19 cellular contexts compared by ENCODE assay signal in genomic region chr6:31375699-31376098, GRCh38. TPM values are rescaled to one million over a fixed set of nuclear protein-coding genes. Genes with fewer than 3 reads are reported as not detected.
DNase-seq lines count a peak whose midpoint lies in the region; ATAC-seq, FAIRE-seq and TF ChIP-seq lines count a peak whose summit lies in the region.
"Had no signal": no experiment of that assay in that cellular context is flagged by ENCODE, and none has a peak within 500 bp of the region (broad histone marks: within the 10 kb centered on the region; RNA-seq: fewer than 3 reads in every experiment).

No MANE protein-coding gene starts in this region.

- H3K79me2 ChIP-seq in SK-N-SH (ENCODE audit: insufficient read depth) (no peaks in the 10 kb centered on the region), GM12878 (ENCODE audit: control insufficient read depth, insufficient read depth, low read length) (no peaks in the 10 kb centered on the region)

- H3K27ac ChIP-seq in SK-N-SH (ENCODE audit: low read depth in 2 of 2, low read length in 1 of 2) (no peak overlapping the region), GM12878 (ENCODE audit: control insufficient read depth, insufficient read depth) (no peak overlapping the region), caudate nucleus (ENCODE audit: low read depth, low read length) (no peak overlapping the region)
- H3K27ac ChIP-seq: 22Rv1; A549; BLaER1 treated with 17β-estradiol and CSF1 and Interleukin-3, amounts not matched to agents 10 nM and 100 nM; C4-2B had no signal

- ATAC-seq in SK-N-SH treated with all-trans-retinoic acid at 6 μM for 48 hours, result no peak
- no peak for ATAC-seq in GM12878
- ATAC-seq: A549; CD8-positive, alpha-beta T cell had no signal

- TF ChIP-seq EP300 in SK-N-SH (IDR thresholded peaks at IDR 0.05; ENCODE audit: borderline replicate concordance in 1 of 2, low read depth in 1 of 2, low read length in 1 of 2) (no peak), GM12878 (IDR thresholded peaks at IDR 0.05; ENCODE audit: borderline replicate concordance in 1 of 2, control insufficient read depth in 1 of 2, low read depth in 2 of 2, low read length in 2 of 2) (no peak)

- SMC1A ChIA-PET in GM12878 (lab: Charles Lee; ENCODE audit: uncharacterized antibody, unreplicated experiment), result interaction anchor here (1.5 kb wide), 1 partner anchor 22 kb away, joined by 3 read pairs; no protein-coding TSS in a partner anchor

- no peaks in the 10 kb centered on the region for H3K4me1 ChIP-seq in SK-N-SH (ENCODE audit: control insufficient read depth in 1 of 2, insufficient read depth in 2 of 2, low read depth in 1 of 2, low read length in 1 of 2)
- H3K4me1 ChIP-seq in GM12878 (ENCODE audit: control insufficient read depth, insufficient read depth, low read length), result no peaks in the 10 kb centered on the region

- DNase-seq in SK-N-SH (no peak), GM12878 (ENCODE audit: low read depth, low spot score) (no peak), caudate nucleus (lab: John Stamatoyannopoulos, UW) (no peak), GM13976 (ENCODE audit: low spot score) (no peak)
- DNase-seq: AML-193; Caco-2; Calu3; CD4-positive, alpha-beta T cell; CD8-positive, alpha-beta T cell; DMS79 treated with DMSO at 0.1 percent for 48 hours; GF-D8 had no signal

- H3F3A ChIP-seq in SK-N-SH (replicated peaks; ENCODE audit: insufficient read depth), result no peaks in the 10 kb centered on the region

- H3K9me2 ChIP-seq in SK-N-SH, result no peaks in the 10 kb centered on the region

- FAIRE-seq in GM12878 (lab: Jason Lieb, UNC), result no peak
- FAIRE-seq: A549, D721Med, G401.6, GM12892 had no signal

- intact Hi-C loops in GM12878 (cut with micrococcal nuclease; ENCODE audit: unreplicated experiment), result no loop called here

- H3K4me2 ChIP-seq in SK-N-SH, result no peak overlapping the region
- no peak overlapping the region for H3K4me2 ChIP-seq in GM12878 (ENCODE audit: control insufficient read depth, insufficient read depth)
- H3K4me2 ChIP-seq: A549; BLaER1 treated with 17β-estradiol and CSF1 and Interleukin-3, amounts not matched to agents 10 nM and 100 nM had no signal

- H3K9ac ChIP-seq in SK-N-SH, result no peak overlapping the region
- H3K9ac ChIP-seq in GM12878 (ENCODE audit: control insufficient read depth, insufficient read depth, low read length), result no peak overlapping the region
- H3K9ac ChIP-seq: BLaER1 treated with 17β-estradiol and CSF1 and Interleukin-3, amounts not matched to agents 10 nM and 100 nM had no signal

- H3K4me3 ChIP-seq in SK-N-SH (ENCODE audit: low read depth in 2 of 2, low read length in 1 of 2) (no peak overlapping the region), GM12878 (no peak overlapping the region)
- H3K4me3 ChIP-seq: A549; BLaER1 treated with 17β-estradiol and CSF1 and Interleukin-3, amounts not matched to agents 10 nM and 100 nM had no signal

- H3K36me3 ChIP-seq in SK-N-SH (replicated peaks in 1 of 2; ENCODE audit: control insufficient read depth in 1 of 2, insufficient read depth in 2 of 2, low read length in 1 of 2) (no peaks in the 10 kb centered on the region), GM12878 (ENCODE audit: control insufficient read depth in 2 of 2, insufficient read depth in 2 of 2, low read length in 1 of 2) (no peaks in the 10 kb centered on the region)
- H3K36me3 ChIP-seq: BLaER1 treated with 17β-estradiol and CSF1 and Interleukin-3, amounts not matched to agents 10 nM and 100 nM had no signal

- TF ChIP-seq RAD21 in SK-N-SH (IDR thresholded peaks at IDR 0.05; ENCODE audit: low read length), result no peak
- no peak for TF ChIP-seq RAD21 in GM12878 (IDR thresholded peaks at IDR 0.05; ENCODE audit: insufficient read depth, low read depth, low read length)

- POLR2A ChIA-PET in SK-N-SH (lab: Yijun Ruan, JAX), result no interaction called here
- POLR2A ChIA-PET in GM12878 (lab: Charles Lee), result no interaction called here

- H3K27me3 ChIP-seq in SK-N-SH (ENCODE audit: insufficient read depth) (peaks cover 45% of the 10 kb centered on the region; the same call in 1 of the 2 replicates), GM12878 (replicated peaks in 1 of 2; ENCODE audit: control insufficient read depth in 2 of 2, insufficient read depth in 2 of 2, low read length in 1 of 2) (peaks cover 3% of the 10 kb centered on the region in 2 experiments; a peak in 2 of 4 replicates)
- H3K27me3 ChIP-seq: BLaER1 treated with 17β-estradiol and CSF1 and Interleukin-3, amounts not matched to agents 10 nM and 100 nM had no signal

- no peak for TF ChIP-seq POLR2A in GM12878 (IDR thresholded peaks at IDR 0.05; ENCODE audit: low read depth, low read length)

- in situ Hi-C loops in GM12878 (cut with MboI), result no loop called here
- in situ Hi-C loops in GM13976 (cut with MboI; ENCODE audit: low sequenced_read_pairs, unreplicated experiment), result no loop called here

- TF ChIP-seq CTCF in SK-N-SH (IDR thresholded peaks at IDR 0.05), result no peak
- TF ChIP-seq CTCF in GM12878 (IDR thresholded peaks at IDR 0.05 in 2 of 3, conservative IDR thresholded peaks at IDR 0.05 in 1 of 3; ENCODE audit: control insufficient read depth in 2 of 3, extremely low read depth in 1 of 3, insufficient read depth in 1 of 3, low read depth in 3 of 3, low read length in 3 of 3), result no peak
- TF ChIP-seq CTCF in GM13976 (IDR thresholded peaks at IDR 0.05; ENCODE audit: borderline replicate concordance, control extremely low read depth, extremely low read depth, insufficient read depth, missing control alignments), result no peak

- no peak overlapping the region for H2AFZ ChIP-seq in SK-N-SH (ENCODE audit: low read depth)
- H2AFZ ChIP-seq in GM12878 (ENCODE audit: control insufficient read depth, low read depth, low read length), result no peak overlapping the region

- CTCF ChIA-PET in SK-N-SH (lab: Yijun Ruan, JAX), result interaction anchor here (0.9 to 3.8 kb wide), 3 partner anchors 9 to 922 kb away, joined by 3 to 34 read pairs (median 6); no protein-coding TSS in a partner anchor
- CTCF ChIA-PET in GM12878 (lab: Yijun Ruan, JAX), result interaction anchor here (1.0 to 2.5 kb wide), 5 partner anchors 10 to 179 kb away, joined by 3 to 10 read pairs (median 5); no protein-coding TSS in a partner anchor

- RAD21 ChIA-PET in GM12878 (lab: Charles Lee; ENCODE audit: unreplicated experiment), result interaction anchor here (2.5 kb wide), 1 partner anchor 9 kb away, joined by 10 read pairs; no protein-coding TSS in a partner anchor

- H3K9me3 ChIP-seq in SK-N-SH (0 out of 2 replicates have a peak, but pooled peaks cover 13% of the 10 kb centered on the region), GM12878 (replicated peaks; ENCODE audit: control insufficient read depth, insufficient read depth, low read length) (no peaks in the 10 kb centered on the region; the same call in 1 of the 3 replicates)
- H3K9me3 ChIP-seq: Caco-2 had no signal

- no TSS peak for BruUV-seq in GM12878 (replicated peaks; lab: Mats Ljungman, UMichigan)

- H4K20me1 ChIP-seq in SK-N-SH (ENCODE audit: insufficient read depth) (no peaks in the 10 kb centered on the region), GM12878 (ENCODE audit: control insufficient read depth, insufficient read depth) (no peaks in the 10 kb centered on the region)
- H4K20me1 ChIP-seq: BLaER1 treated with 17β-estradiol and CSF1 and Interleukin-3, amounts not matched to agents 10 nM and 100 nM had no signal

TF ChIP-seq in SK-N-SH treated with all-trans-retinoic acid at 6 μM for 48 hours, 23 proteins besides CTCF, POLR2A, EP300 and RAD21 (continues in another document):
- TF ChIP-seq ZFP3 (CRISPR knock-in tag; IDR thresholded peaks at IDR 0.05), result no peak
- no peak for TF ChIP-seq SNAI2 (CRISPR knock-in tag; IDR thresholded peaks at IDR 0.05)

RNA-seq across cellular contexts. Expression of gene HLA-B, which starts 18.7 kb away (rescaled TPM):
- 18.7 and 18.9 TPM in 2 replicates for polyA plus RNA-seq in SK-N-SH (2012; rRNA removed)
- 8.7 and 12.4 TPM in 2 replicates for polyA plus RNA-seq in SK-N-SH (2012; cell fraction: cytosol; rRNA removed)
- 20.5 and 24.9 TPM in 2 replicates for polyA plus RNA-seq in SK-N-SH (2012; cell fraction: nucleus; rRNA removed)
- total RNA-seq in GM12878 (2013; cell fraction: nucleolus; rRNA removed), result 2,210 and 2,286 TPM in 2 replicates
- 3,342 and 3,485 TPM in 2 replicates for total RNA-seq in GM12878 (2014; rRNA removed)
- total RNA-seq in GM12878 (2014; rRNA removed; fragmentation: Illumina TruSeq; extraction: Trizol), result 2,610 and 2,649 TPM in 2 replicates
- 3,333 and 3,502 TPM in 2 replicates for total RNA-seq in GM12878 (2021)
- 2,375 TPM for polyA plus RNA-seq in GM12878 (2011; ENCODE audit: low read depth)
- 3,153 and 5,128 TPM in 2 replicates for polyA plus RNA-seq in GM12878 (2011; rRNA removed)
- polyA plus RNA-seq in GM12878 (2011; cell fraction: cytosol; rRNA removed), result 3,568 and 5,770 TPM in 2 replicates
- polyA plus RNA-seq in GM12878 (2011; cell fraction: nucleus; rRNA removed), result 5,720 and 8,463 TPM in 2 replicates
- polyA plus RNA-seq in GM12878 (2012), result 3,427 and 3,948 TPM in 2 replicates
- 1,989 and 2,110 TPM in 2 replicates for polyA plus RNA-seq in GM12878 (2014; fragmentation: Illumina TruSeq; extraction: Trizol)
- polyA plus RNA-seq in GM12878 (2014; fragmentation: Nextera tagmentation; extraction: Ambion mirVana), result 1,000 to 10,000 TPM in 1 of 2 experiments, 100 to 1,000 TPM in 1; 820 to 1,780 TPM
- polyA plus RNA-seq in GM12878 (2014; rRNA removed), result 3,468 and 4,014 TPM in 2 replicates
- polyA plus RNA-seq in GM12878 (2016; fragmentation: Nextera tagmentation; extraction: Ambion mirVana), result 1,000 to 10,000 TPM; 3,407 to 3,656 TPM
- 1,902 and 3,270 TPM in 2 replicates for polyA minus RNA-seq in GM12878 (2011; rRNA and poly(A)+ RNA removed)
- polyA minus RNA-seq in GM12878 (2011; cell fraction: cytosol; rRNA and poly(A)+ RNA removed), result 1,058 and 1,080 TPM in 2 replicates
- polyA minus RNA-seq in GM12878 (2011; cell fraction: nucleus; rRNA and poly(A)+ RNA removed), result 1,332 and 1,398 TPM in 2 replicates

RNA-seq across cellular contexts. Expression of gene MICA, which starts 27.7 kb away (rescaled TPM):
- polyA plus RNA-seq in SK-N-SH (2012; rRNA removed) (28.8 and 32.7 TPM in 2 replicates), GM12878 (2011; rRNA removed) (6.4 and 10.3 TPM in 2 replicates), GM12878 (2014; fragmentation: Illumina TruSeq; extraction: Trizol) (7.1 and 8.8 TPM in 2 replicates), GM12878 (2014; fragmentation: Nextera tagmentation; extraction: Ambion mirVana) (1 to 10 TPM; 5.0 to 5.6 TPM), GM12878 (2014; rRNA removed) (9.9 and 10.5 TPM in 2 replicates), GM12878 (2016; fragmentation: Nextera tagmentation; extraction: Ambion mirVana) (1 to 10 TPM; 3.6 to 4.4 TPM)
- polyA plus RNA-seq in SK-N-SH (2012; cell fraction: cytosol; rRNA removed), result 21.3 and 23.5 TPM in 2 replicates
- 49.4 and 51.3 TPM in 2 replicates for polyA plus RNA-seq in SK-N-SH (2012; cell fraction: nucleus; rRNA removed)
- 4.9 and 6.3 TPM in 2 replicates for total RNA-seq in GM12878 (2013; cell fraction: nucleolus; rRNA removed)
- total RNA-seq in GM12878 (2014; rRNA removed) (8.1 and 9.0 TPM in 2 replicates), GM12878 (2014; rRNA removed; fragmentation: Illumina TruSeq; extraction: Trizol) (6.8 and 7.9 TPM in 2 replicates), GM12878 (2021) (7.1 and 7.6 TPM in 2 replicates)
- polyA plus RNA-seq in GM12878 (2011; ENCODE audit: low read depth), result 4.6 TPM
- polyA plus RNA-seq in GM12878 (2011; cell fraction: cytosol; rRNA removed), result 11.6 and 12.0 TPM in 2 replicates
- polyA plus RNA-seq in GM12878 (2011; cell fraction: nucleus; rRNA removed), result 21.3 and 26.8 TPM in 2 replicates
- polyA plus RNA-seq in GM12878 (2012), result 5.4 and 7.9 TPM in 2 replicates
- polyA minus RNA-seq in GM12878 (2011; rRNA and poly(A)+ RNA removed), result 8.0 and 10.0 TPM in 2 replicates
- polyA minus RNA-seq in GM12878 (2011; cell fraction: cytosol; rRNA and poly(A)+ RNA removed), result 2.0 and 2.7 TPM in 2 replicates
- 4.4 and 9.0 TPM in 2 replicates for polyA minus RNA-seq in GM12878 (2011; cell fraction: nucleus; rRNA and poly(A)+ RNA removed)

Comparison
In these comparisons a context has a peak if more than half of its experiments do, and no peak if none do; other contexts are left out.
1. RNA of gene HLA-B, which starts 18.7 kb away (polyA plus RNA-seq): 820 to 8,463 TPM in GM12878; 8.7 to 24.9 TPM in SK-N-SH; every median in the first group is over 10 times any median in the second.
2. Of the 26 proteins assayed by ChIP-seq in both GM12878 and SK-N-SH: peak only in GM12878: none; only in SK-N-SH: none; in both: REST; in neither: 25.